Comparison of ENCODE assay signal across 32 cellular contexts in the genomic region with DNA sequence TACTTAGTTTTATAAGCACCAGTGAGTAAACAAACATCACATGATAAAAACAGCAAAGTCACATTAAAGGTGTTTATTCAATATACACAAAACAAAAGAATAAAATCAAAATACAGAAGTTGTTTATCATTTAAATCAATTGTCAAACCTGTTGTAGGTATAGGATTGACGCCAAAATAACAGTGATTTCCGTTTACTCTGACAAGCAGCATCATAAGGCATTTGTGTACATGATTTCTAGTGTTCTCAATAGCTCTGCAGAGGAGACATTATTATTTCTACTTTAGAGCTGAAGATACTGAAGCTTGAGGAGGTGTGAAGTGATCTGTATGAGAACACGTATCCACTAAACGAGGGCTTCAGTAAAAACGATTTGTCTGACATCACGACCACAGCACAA.
"Had no signal": no experiment of that assay in that cellular context is flagged by ENCODE, and none has a peak within 500 bp of the region (broad histone marks: within the 10 kb centered on the region; RNA-seq: fewer than 3 reads in every experiment).

No MANE protein-coding gene starts in this region.

- H3K27ac ChIP-seq: adrenal gland, ascending aorta, body of pancreas, brain microvascular endothelial cell, breast epithelium, cardiac muscle cell had no signal

- H3K9me3 ChIP-seq: adrenal gland, body of pancreas, breast epithelium had no signal

- ATAC-seq: activated naive CD4-positive, alpha-beta T cell treated with anti-CD3 and anti-CD28 coated beads, Interleukin-2, amount 50 U/mL, for 72 hours; activated naive CD8-positive, alpha-beta T cell treated with anti-CD3 and anti-CD28 coated beads, Interleukin-2, amount 50 U/mL, for 24 hours; activated T-cell treated with anti-CD3 and anti-CD28 coated beads, Interleukin-2, amount 50 U/mL, for 4 hours; activated T-cell treated with anti-CD3 and anti-CD28 coated beads, Interleukin-2, amount 50 U/mL, for 72 hours; activated T-helper 17 cell treated with anti-CD3 and anti-CD28 coated beads, Interleukin-2, amount 50 U/mL, for 72 hours; body of pancreas had no signal

- DNase-seq: activated effector memory CD4-positive, alpha-beta T cell treated with anti-CD3 and anti-CD28 coated beads, Interleukin-2, amount 50 U/mL, for 16 hours; activated effector memory CD4-positive, alpha-beta T cell treated with Interleukin-2 at 50 U/mL for 16 hours; activated gamma-delta T cell; activated gamma-delta T cell treated with Interleukin-2 at 50 U/mL for 16 hours; activated naive CD4-positive, alpha-beta T cell; activated naive CD4-positive, alpha-beta T cell treated with anti-CD3 and anti-CD28 coated beads for 36 hours; activated naive CD4-positive, alpha-beta T cell treated with anti-CD3 and anti-CD28 coated beads, Interleukin-2, amount 10 ng/mL, durations not matched to agents 7 days and 5 days; activated naive CD4-positive, alpha-beta T cell treated with anti-CD3 and anti-CD28 coated beads, Interleukin-2, amount 50 U/mL, for 16 hours; activated naive CD4-positive, alpha-beta T cell treated with Interleukin-2 at 50 U/mL for 16 hours; activated naive CD8-positive, alpha-beta T cell treated with anti-CD3 and anti-CD28 coated beads for 36 hours; activated naive CD8-positive, alpha-beta T cell treated with anti-CD3 and anti-CD28 coated beads, Interleukin-2, amount 10 ng/mL, durations not matched to agents 7 days and 5 days; activated naive CD8-positive, alpha-beta T cell treated with anti-CD3 and anti-CD28 coated beads, Interleukin-2, amount 50 U/mL, for 24 hours; activated T-cell treated with anti-CD3 and anti-CD28 coated beads, Interleukin-2, amount 50 U/mL, for 24 hours; activated T-cell treated with anti-CD3 and anti-CD28 coated beads, Interleukin-2, amount 50 U/mL, for 4 hours; activated T-cell treated with anti-CD3 and anti-CD28 coated beads, Interleukin-2, amount 50 U/mL, for 48 hours; activated T-cell treated with anti-CD3 and anti-CD28 coated beads, Interleukin-2, amount 50 U/mL, for 72 hours; adrenal gland; amniotic stem cell; amygdala; aorta; body of pancreas; brain microvascular endothelial cell; caudate nucleus; central memory CD4-positive, alpha-beta T cell; cerebellar nuclear complex had no signal

- H3K4me3 ChIP-seq: adrenal gland, ascending aorta, body of pancreas, breast epithelium, cardiac muscle cell had no signal

- H3K4me1 ChIP-seq: adrenal gland, ascending aorta, body of pancreas, breast epithelium had no signal

- FAIRE-seq: astrocyte, bronchial epithelial cell had no signal

- H3K27me3 ChIP-seq: adrenal gland, ascending aorta, body of pancreas, brain microvascular endothelial cell, breast epithelium, cardiac muscle cell had no signal

- H3K36me3 ChIP-seq: adrenal gland, ascending aorta, brain microvascular endothelial cell, breast epithelium, cardiac muscle cell had no signal
